17 cellular contexts compared by ENCODE assay signal in the genomic region with DNA sequence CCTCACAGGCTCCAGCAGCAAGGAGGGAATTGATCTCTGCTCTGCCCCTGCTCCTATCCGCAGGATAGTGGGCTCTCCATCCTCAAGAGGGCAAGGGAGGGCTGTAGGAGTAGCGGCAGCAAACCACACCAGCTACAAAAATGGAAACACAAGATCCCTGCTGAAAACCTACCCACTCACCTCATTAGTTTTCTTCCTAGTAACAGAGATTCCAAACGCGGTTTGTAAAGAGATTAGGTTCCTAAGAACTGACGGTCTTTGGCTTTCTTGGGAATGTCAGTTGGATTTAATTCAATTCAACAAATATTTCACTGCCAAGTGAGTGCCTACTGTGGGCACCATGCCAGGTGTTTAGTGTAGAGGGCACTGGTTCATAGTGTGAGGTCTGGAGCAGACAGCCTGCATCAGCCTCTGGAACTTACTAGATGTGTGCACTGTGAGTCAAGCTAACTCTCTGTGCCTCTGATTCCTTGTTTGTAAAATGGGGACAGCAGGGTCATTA.
DNase-seq lines count a peak whose midpoint lies in the region; ATAC-seq and TF ChIP-seq lines count a peak whose summit lies in the region.
"Had no signal": no experiment of that assay in that cellular context is flagged by ENCODE, and none has a peak within 500 bp of the region (broad histone marks: within the 10 kb centered on the region; RNA-seq: fewer than 3 reads in every experiment).

No MANE protein-coding gene starts in this region.

- H2AFZ ChIP-seq in osteoblast (ENCODE audit: low read length): peak overlapping the region; percentile 35

- H3K79me2 ChIP-seq in osteoblast (ENCODE audit: insufficient read depth, low read length): no peaks in the 10 kb centered on the region

- peak overlapping the region; percentile 25 for H3K27ac ChIP-seq in osteoblast (ENCODE audit: low read depth, low read length)
- no peak overlapping the region for H3K27ac ChIP-seq in tibial nerve
- H3K27ac ChIP-seq: ascending aorta, KMS-11, spleen, tibial artery had no signal

- DNase-seq in CD14-positive monocyte (ENCODE audit: low spot score) (peak; percentile 11), HT1080 (ENCODE audit: low read depth) (peak; percentile 46), astrocyte of the spinal cord (ENCODE audit: low read depth, low spot score) (peak; percentile 7), osteoblast (ENCODE audit: insufficient read length, low spot score, missing footprints) (no peak), tibial nerve (ENCODE audit: low spot score in 2 of 2) (no peak)
- no peak for DNase-seq in natural killer cell treated with Interleukin-12 subunit alpha and Interleukin-12 subunit beta and Interleukin-15 and Interleukin-18, amount 100 ng/mL, for 72 hours (ENCODE audit: low spot score)
- DNase-seq: activated CD4-positive, CD25-positive, alpha-beta regulatory T cell treated with anti-CD3 and anti-CD28 coated beads, Interleukin-2, amount 50 U/mL, for 72 hours; activated CD8-positive, alpha-beta memory T cell treated with anti-CD3 and anti-CD28 coated beads, Interleukin-2, amount 50 U/mL, for 4 hours; CD4-positive, alpha-beta memory T cell; NCI-H1436; spleen; T-helper 2 cell; tibial artery had no signal

- intact Hi-C loops in CD14-positive monocyte (cut with micrococcal nuclease): no loop called here

- H3K27me3 ChIP-seq in osteoblast (ENCODE audit: insufficient read depth, low read length) (no peaks in the 10 kb centered on the region), tibial nerve (no peaks in the 10 kb centered on the region)
- H3K27me3 ChIP-seq: ascending aorta, tibial artery had no signal

- WGBS in tibial nerve, 2 donors: 18 to 19% methylated on average over 5 of the region's 5 CpGs

- no peaks in the 10 kb centered on the region for H3K36me3 Mint-ChIP-seq in CD14-positive monocyte
- no peaks in the 10 kb centered on the region for H3K36me3 Mint-ChIP-seq in natural killer cell treated with Interleukin-12 subunit alpha and Interleukin-12 subunit beta and Interleukin-15 and Interleukin-18, amount 100 ng/mL, for 72 hours
- H3K36me3 Mint-ChIP-seq: CD4-positive, alpha-beta memory T cell; stimulated activated effector memory CD8-positive, alpha-beta T cell treated with anti-CD3 and anti-CD28 coated beads, Interleukin-12 subunit alpha, Interleukin-12 subunit beta, amount 100 ng/mL, for 72 hours had no signal

- peak overlapping the region; percentile 49 for H3K4me2 ChIP-seq in osteoblast (ENCODE audit: insufficient read depth, low read length)
- H3K4me2 ChIP-seq: KMS-11 had no signal

- TF ChIP-seq CTCF in CD14-positive monocyte (IDR thresholded peaks at IDR 0.05): no peak
- no peak for TF ChIP-seq CTCF in astrocyte of the spinal cord (IDR thresholded peaks at IDR 0.05; ENCODE audit: low read depth, low read length)
- TF ChIP-seq CTCF in osteoblast (IDR thresholded peaks at IDR 0.05; ENCODE audit: extremely low read depth, low read depth, low read length): no peak
- no peak for TF ChIP-seq CTCF in tibial nerve (IDR thresholded peaks at IDR 0.05)

- H3K36me3 ChIP-seq in osteoblast (ENCODE audit: insufficient read depth, low read length): no peaks in the 10 kb centered on the region
- H3K36me3 ChIP-seq in tibial nerve: no peaks in the 10 kb centered on the region
- H3K36me3 ChIP-seq: ascending aorta, spleen, tibial artery had no signal

- peaks cover 13 to 19% (median 13%) of the 10 kb centered on the region in 3 donors for H3K27me3 Mint-ChIP-seq in CD14-positive monocyte (ENCODE audit: low read depth in 3 of 3)
- peaks cover 8 to 34% of the 10 kb centered on the region in 2 donors for H3K27me3 Mint-ChIP-seq in natural killer cell treated with Interleukin-12 subunit alpha and Interleukin-12 subunit beta and Interleukin-15 and Interleukin-18, amount 100 ng/mL, for 72 hours

- no peak overlapping the region for H3K27ac Mint-ChIP-seq in CD14-positive monocyte
- H3K27ac Mint-ChIP-seq in natural killer cell treated with Interleukin-12 subunit alpha and Interleukin-12 subunit beta and Interleukin-15 and Interleukin-18, amount 100 ng/mL, for 72 hours: no peak overlapping the region
- H3K27ac Mint-ChIP-seq: CD4-positive, alpha-beta memory T cell; stimulated activated effector memory CD8-positive, alpha-beta T cell treated with anti-CD3 and anti-CD28 coated beads, Interleukin-12 subunit alpha, Interleukin-12 subunit beta, amount 100 ng/mL, for 72 hours had no signal

- ATAC-seq in natural killer cell treated with Interleukin-12 subunit alpha and Interleukin-12 subunit beta and Interleukin-15 and Interleukin-18, amount 100 ng/mL, for 72 hours: no peak
- ATAC-seq in GM18517 (IDR thresholded peaks at IDR 0.05; ENCODE audit: unreplicated experiment): no peak
- ATAC-seq: stimulated activated effector memory CD8-positive, alpha-beta T cell treated with anti-CD3 and anti-CD28 coated beads, Interleukin-12 subunit alpha, Interleukin-12 subunit beta, amount 100 ng/mL, for 72 hours had no signal

- no peak overlapping the region for H3K4me3 Mint-ChIP-seq in CD14-positive monocyte
- no peak overlapping the region for H3K4me3 Mint-ChIP-seq in natural killer cell treated with Interleukin-12 subunit alpha and Interleukin-12 subunit beta and Interleukin-15 and Interleukin-18, amount 100 ng/mL, for 72 hours
- H3K4me3 Mint-ChIP-seq: CD4-positive, alpha-beta memory T cell; stimulated activated effector memory CD8-positive, alpha-beta T cell treated with anti-CD3 and anti-CD28 coated beads, Interleukin-12 subunit alpha, Interleukin-12 subunit beta, amount 100 ng/mL, for 72 hours had no signal

- in situ Hi-C loops in astrocyte of the spinal cord (cut with HindIII; ENCODE audit: low sequenced_read_pairs): no loop called here

- peaks cover 0 to 6% (median 0%) of the 10 kb centered on the region in 7 donors for H3K9me3 Mint-ChIP-seq in CD14-positive monocyte
- H3K9me3 Mint-ChIP-seq in natural killer cell treated with Interleukin-12 subunit alpha and Interleukin-12 subunit beta and Interleukin-15 and Interleukin-18, amount 100 ng/mL, for 72 hours: no peaks in the 10 kb centered on the region
- H3K9me3 Mint-ChIP-seq: CD4-positive, alpha-beta memory T cell; stimulated activated effector memory CD8-positive, alpha-beta T cell treated with anti-CD3 and anti-CD28 coated beads, Interleukin-12 subunit alpha, Interleukin-12 subunit beta, amount 100 ng/mL, for 72 hours had no signal

- no peaks in the 10 kb centered on the region for H3K4me1 Mint-ChIP-seq in CD14-positive monocyte
- H3K4me1 Mint-ChIP-seq in natural killer cell treated with Interleukin-12 subunit alpha and Interleukin-12 subunit beta and Interleukin-15 and Interleukin-18, amount 100 ng/mL, for 72 hours (ENCODE audit: low read depth in 2 of 2): no peaks in the 10 kb centered on the region
- H3K4me1 Mint-ChIP-seq: CD4-positive, alpha-beta memory T cell had no signal

- no peak for TF ChIP-seq POLR2A in tibial nerve (IDR thresholded peaks at IDR 0.05)

- H3K9me3 ChIP-seq in osteoblast (ENCODE audit: low read depth, low read length) (no peaks in the 10 kb centered on the region), tibial nerve (no peaks in the 10 kb centered on the region)
- H3K9me3 ChIP-seq: ascending aorta, spleen, tibial artery had no signal

- H3K4me3 ChIP-seq in astrocyte of the spinal cord (ENCODE audit: low read depth, low read length): no peak overlapping the region
- H3K4me3 ChIP-seq in osteoblast (ENCODE audit: insufficient read depth, low read length): no peak overlapping the region
- H3K4me3 ChIP-seq in tibial nerve: no peak overlapping the region
- H3K4me3 ChIP-seq: ascending aorta, spleen, tibial artery had no signal

- no peaks in the 10 kb centered on the region for H4K20me1 ChIP-seq in osteoblast (ENCODE audit: insufficient read depth, low read length)

- H3K4me1 ChIP-seq in osteoblast (ENCODE audit: insufficient read depth, low read length) (peaks cover 39% of the 10 kb centered on the region), tibial nerve (no peaks in the 10 kb centered on the region)
- H3K4me1 ChIP-seq: ascending aorta, spleen had no signal

- no peak for TF ChIP-seq EP300 in tibial nerve (IDR thresholded peaks at IDR 0.05)

Comparison
In these comparisons a context has a peak if more than half of its experiments do, and no peak if none do; other contexts are left out.
1. DNase-seq: peak in CD14-positive monocyte (single experiment), HT1080 (single experiment) and astrocyte of the spinal cord (single experiment); none in osteoblast (single experiment), natural killer cell treated with Interleukin-12 subunit alpha and Interleukin-12 subunit beta and Interleukin-15 and Interleukin-18, amount 100 ng/mL, for 72 hours (single experiment) and tibial nerve (0 of 2).